ENCODE assay signal across 20 cellular contexts in genomic region chr1:16927711-16928485, GRCh38. TPM values are rescaled to one million over a fixed set of nuclear protein-coding genes. Genes with fewer than 3 reads are reported as not detected.
DNase-seq lines count a peak whose midpoint lies in the region; ATAC-seq and TF ChIP-seq lines count a peak whose summit lies in the region.
"Had no signal": no experiment of that assay in that cellular context is flagged by ENCODE, and none has a peak within 500 bp of the region (broad histone marks: within the 10 kb centered on the region; RNA-seq: fewer than 3 reads in every experiment).

No MANE protein-coding gene starts in this region.

- peak; percentile 86 for ATAC-seq in activated CD8-positive, alpha-beta T cell treated with anti-CD3 and anti-CD28 coated beads for 36 hours
- ATAC-seq in activated CD8-positive, alpha-beta T cell treated with anti-CD3 and anti-CD28 coated beads, Interleukin-2, amount 10 ng/mL, durations not matched to agents 7 days and 5 days: no peak
- peak; percentile 32 for ATAC-seq in effector memory CD8-positive, alpha-beta T cell (replicated peaks)
- no peak for ATAC-seq in HG02588 (IDR thresholded peaks at IDR 0.05; ENCODE audit: unreplicated experiment)
- ATAC-seq: gastrocnemius medialis had no signal

- no peak overlapping the region for H2BK5ac ChIP-seq in trophoblast cell (ENCODE audit: low read depth, low read length, poor library complexity)

- H2AK5ac ChIP-seq in trophoblast cell (ENCODE audit: low read length): no peak overlapping the region

- no peak for TF ChIP-seq CTCF in activated CD8-positive, alpha-beta T cell treated with anti-CD3 and anti-CD28 coated beads for 36 hours (IDR thresholded peaks at IDR 0.05)
- TF ChIP-seq CTCF in GM13976 (IDR thresholded peaks at IDR 0.05; ENCODE audit: borderline replicate concordance, control extremely low read depth, extremely low read depth, insufficient read depth, missing control alignments) (no peak), osteocyte (IDR thresholded peaks at IDR 0.05) (no peak)

- no peak overlapping the region for H2AFZ ChIP-seq in trophoblast cell (ENCODE audit: insufficient read depth, low read length, poor library complexity)

- H3K4me3 ChIP-seq in trophoblast cell (ENCODE audit: low read depth, low read length): no peak overlapping the region
- H3K4me3 ChIP-seq: gastrocnemius medialis, prostate gland, SJSA1, spleen had no signal

- no peak overlapping the region for H4K91ac ChIP-seq in trophoblast cell (ENCODE audit: low read depth, low read length)

- no peak overlapping the region for H4K12ac ChIP-seq in trophoblast cell (ENCODE audit: low read depth, low read length)

- H3K27ac Mint-ChIP-seq in activated CD8-positive, alpha-beta T cell treated with anti-CD3 and anti-CD28 coated beads for 36 hours: no peak overlapping the region
- H3K27ac Mint-ChIP-seq in activated CD8-positive, alpha-beta T cell treated with anti-CD3 and anti-CD28 coated beads, Interleukin-2, amount 10 ng/mL, durations not matched to agents 7 days and 5 days: no peak overlapping the region
- H3K27ac Mint-ChIP-seq in effector memory CD8-positive, alpha-beta T cell: peak overlapping the region in 1 of 2 donors; percentile 90
- peak overlapping the region; percentile 14 for H3K27ac Mint-ChIP-seq in osteocyte (ENCODE audit: unreplicated experiment)
- H3K27ac Mint-ChIP-seq: activated CD4-positive, alpha-beta T cell treated with anti-CD3 and anti-CD28 coated beads, Interleukin-2, amount 10 ng/mL, durations not matched to agents 7 days and 5 days; activated naive CD8-positive, alpha-beta T cell had no signal

- intact Hi-C loops in activated CD8-positive, alpha-beta T cell treated with anti-CD3 and anti-CD28 coated beads for 36 hours (cut with micrococcal nuclease): no loop called here

- in situ Hi-C loops in GM13976 (cut with MboI; ENCODE audit: low sequenced_read_pairs, unreplicated experiment): no loop called here

- H2BK120ac ChIP-seq in trophoblast cell (ENCODE audit: insufficient read depth, low read length, poor library complexity): no peak overlapping the region

- CTCF ChIA-PET in activated CD8-positive, alpha-beta T cell treated with anti-CD3 and anti-CD28 coated beads for 36 hours (lab: Charles Lee): interaction anchor here (1.3 kb wide), 1 partner anchor 32 kb away, joined by 3 read pairs; no protein-coding TSS in a partner anchor
- CTCF ChIA-PET in activated CD8-positive, alpha-beta T cell treated with anti-CD3 and anti-CD28 coated beads, Interleukin-2, amount 10 ng/mL, durations not matched to agents 7 days and 5 days (lab: Charles Lee): no interaction called here

- peaks cover 5% of the 10 kb centered on the region for H3K9me3 ChIP-seq in trophoblast cell (ENCODE audit: insufficient read depth, low read depth, low read length)
- H3K9me3 ChIP-seq: gastrocnemius medialis, prostate gland, SJSA1, spleen had no signal

- no peak overlapping the region for H3K4me2 ChIP-seq in trophoblast cell (ENCODE audit: low read length)

- H3K27me3 ChIP-seq in trophoblast cell (ENCODE audit: insufficient read depth, low read length): no peaks in the 10 kb centered on the region
- H3K27me3 ChIP-seq: brain microvascular endothelial cell, gastrocnemius medialis, SJSA1 had no signal

- POLR2A ChIA-PET in activated CD8-positive, alpha-beta T cell treated with anti-CD3 and anti-CD28 coated beads for 36 hours (lab: Charles Lee): interaction anchor here (1.0 kb wide), 1 partner anchor 22 kb away, joined by 3 read pairs; no protein-coding TSS in a partner anchor
- POLR2A ChIA-PET in activated CD8-positive, alpha-beta T cell treated with anti-CD3 and anti-CD28 coated beads, Interleukin-2, amount 10 ng/mL, durations not matched to agents 7 days and 5 days (lab: Charles Lee): no interaction called here

- no peaks in the 10 kb centered on the region for H3K79me1 ChIP-seq in trophoblast cell (ENCODE audit: low read length)

- no CpG with 5 or more reads among the region's 13 CpGs for WGBS in trophoblast cell (ENCODE audit: extremely low coverage, insufficient coverage, insufficient read length)

- peaks cover 17% of the 10 kb centered on the region for H3K4me1 Mint-ChIP-seq in activated CD8-positive, alpha-beta T cell treated with anti-CD3 and anti-CD28 coated beads for 36 hours (ENCODE audit: low read depth)
- H3K4me1 Mint-ChIP-seq in activated CD8-positive, alpha-beta T cell treated with anti-CD3 and anti-CD28 coated beads, Interleukin-2, amount 10 ng/mL, durations not matched to agents 7 days and 5 days (ENCODE audit: low read depth): peaks cover 12% of the 10 kb centered on the region
- peaks cover 19 to 34% of the 10 kb centered on the region in 2 donors for H3K4me1 Mint-ChIP-seq in effector memory CD8-positive, alpha-beta T cell (ENCODE audit: low read depth in 2 of 2)
- peaks cover 13% of the 10 kb centered on the region for H3K4me1 Mint-ChIP-seq in osteocyte (ENCODE audit: unreplicated experiment)

- H3K36me3 ChIP-seq in trophoblast cell (ENCODE audit: control insufficient read depth in 1 of 2, insufficient read depth in 2 of 2, low read length in 2 of 2): peaks cover 0 to 2% of the 10 kb centered on the region in 2 experiments
- H3K36me3 ChIP-seq: brain microvascular endothelial cell, prostate gland had no signal

- H2BK12ac ChIP-seq in trophoblast cell (ENCODE audit: low read length): no peak overlapping the region

- H3K27ac ChIP-seq in trophoblast cell (ENCODE audit: low read depth, low read length): no peak overlapping the region
- H3K27ac ChIP-seq: brain microvascular endothelial cell, gastrocnemius medialis, prostate gland, SJSA1, spleen had no signal

- peak; percentile 16 for DNase-seq in activated CD8-positive, alpha-beta T cell treated with anti-CD3 and anti-CD28 coated beads for 36 hours
- no peak for DNase-seq in activated CD8-positive, alpha-beta T cell treated with anti-CD3 and anti-CD28 coated beads, Interleukin-2, amount 10 ng/mL, durations not matched to agents 7 days and 5 days
- DNase-seq in GM13976 (ENCODE audit: low spot score): peak; percentile 58
- DNase-seq in effector memory CD8-positive, alpha-beta T cell: no peak
- DNase-seq in osteocyte (ENCODE audit: extremely low spot score, unreplicated experiment): no peak
- no peak for DNase-seq in trophoblast cell
- DNase-seq in NCI-H345 (lab: John Stamatoyannopoulos, UW): no peak
- DNase-seq: activated CD4-positive, alpha-beta T cell treated with anti-CD3 and anti-CD28 coated beads, Interleukin-2, amount 10 ng/mL, durations not matched to agents 7 days and 5 days; brain microvascular endothelial cell; CD8-positive, alpha-beta memory T cell; dermis blood vessel endothelial cell; erythroblast; gastrocnemius medialis; NCI-H526; spleen had no signal

- no peaks in the 10 kb centered on the region for H3K79me2 ChIP-seq in trophoblast cell (ENCODE audit: control insufficient read depth, insufficient read depth, low read length, poor library complexity)

- H3K23ac ChIP-seq in trophoblast cell (ENCODE audit: low read length): no peak overlapping the region

- H4K8ac ChIP-seq in trophoblast cell (ENCODE audit: low read depth, low read length): no peak overlapping the region

- no peak overlapping the region for H3K9ac ChIP-seq in trophoblast cell (ENCODE audit: low read length)

- H3K4me1 ChIP-seq in trophoblast cell (ENCODE audit: control insufficient read depth in 1 of 2, insufficient read depth in 2 of 2, low read length in 2 of 2): no peaks in the 10 kb centered on the region
- H3K4me1 ChIP-seq: gastrocnemius medialis, prostate gland, SJSA1, spleen had no signal

- H3K4me3 Mint-ChIP-seq in activated CD8-positive, alpha-beta T cell treated with anti-CD3 and anti-CD28 coated beads for 36 hours: no peak overlapping the region
- no peak overlapping the region for H3K4me3 Mint-ChIP-seq in activated CD8-positive, alpha-beta T cell treated with anti-CD3 and anti-CD28 coated beads, Interleukin-2, amount 10 ng/mL, durations not matched to agents 7 days and 5 days
- H3K4me3 Mint-ChIP-seq in effector memory CD8-positive, alpha-beta T cell: no peak overlapping the region
- H3K4me3 Mint-ChIP-seq in osteocyte (ENCODE audit: unreplicated experiment): no peak overlapping the region
- H3K4me3 Mint-ChIP-seq: activated CD4-positive, alpha-beta T cell treated with anti-CD3 and anti-CD28 coated beads, Interleukin-2, amount 10 ng/mL, durations not matched to agents 7 days and 5 days; activated naive CD8-positive, alpha-beta T cell; CD8-positive, alpha-beta memory T cell had no signal

- no peak overlapping the region for H3K4ac ChIP-seq in trophoblast cell (ENCODE audit: low read depth, low read length)

- peaks cover 4% of the 10 kb centered on the region for H3K36me3 Mint-ChIP-seq in activated CD8-positive, alpha-beta T cell treated with anti-CD3 and anti-CD28 coated beads for 36 hours (ENCODE audit: low read depth)
- H3K36me3 Mint-ChIP-seq in activated CD8-positive, alpha-beta T cell treated with anti-CD3 and anti-CD28 coated beads, Interleukin-2, amount 10 ng/mL, durations not matched to agents 7 days and 5 days (ENCODE audit: low read depth): no peaks in the 10 kb centered on the region
- peaks cover 15% of the 10 kb centered on the region for H3K36me3 Mint-ChIP-seq in effector memory CD8-positive, alpha-beta T cell (ENCODE audit: insufficient read depth)
- H3K36me3 Mint-ChIP-seq in osteocyte (ENCODE audit: unreplicated experiment): peaks cover 3% of the 10 kb centered on the region
- H3K36me3 Mint-ChIP-seq: activated naive CD8-positive, alpha-beta T cell had no signal

- H3K9me3 Mint-ChIP-seq in activated CD8-positive, alpha-beta T cell treated with anti-CD3 and anti-CD28 coated beads for 36 hours: no peaks in the 10 kb centered on the region
- H3K9me3 Mint-ChIP-seq in activated CD8-positive, alpha-beta T cell treated with anti-CD3 and anti-CD28 coated beads, Interleukin-2, amount 10 ng/mL, durations not matched to agents 7 days and 5 days (ENCODE audit: insufficient read depth): no peaks in the 10 kb centered on the region
- H3K9me3 Mint-ChIP-seq in effector memory CD8-positive, alpha-beta T cell: no peaks in the 10 kb centered on the region
- no peaks in the 10 kb centered on the region for H3K9me3 Mint-ChIP-seq in osteocyte (ENCODE audit: unreplicated experiment)
- H3K9me3 Mint-ChIP-seq: activated CD4-positive, alpha-beta T cell treated with anti-CD3 and anti-CD28 coated beads, Interleukin-2, amount 10 ng/mL, durations not matched to agents 7 days and 5 days; CD8-positive, alpha-beta memory T cell had no signal

- no peak overlapping the region for H3K14ac ChIP-seq in trophoblast cell (ENCODE audit: low read length)

- H3K18ac ChIP-seq in trophoblast cell (ENCODE audit: low read length): no peak overlapping the region

- H3K27me3 Mint-ChIP-seq in activated CD8-positive, alpha-beta T cell treated with anti-CD3 and anti-CD28 coated beads for 36 hours: no peaks in the 10 kb centered on the region
- H3K27me3 Mint-ChIP-seq in activated CD8-positive, alpha-beta T cell treated with anti-CD3 and anti-CD28 coated beads, Interleukin-2, amount 10 ng/mL, durations not matched to agents 7 days and 5 days (ENCODE audit: low read depth): no peaks in the 10 kb centered on the region
- H3K27me3 Mint-ChIP-seq in effector memory CD8-positive, alpha-beta T cell: no peaks in the 10 kb centered on the region
- no peaks in the 10 kb centered on the region for H3K27me3 Mint-ChIP-seq in osteocyte (ENCODE audit: unreplicated experiment)
- H3K27me3 Mint-ChIP-seq: activated CD4-positive, alpha-beta T cell treated with anti-CD3 and anti-CD28 coated beads, Interleukin-2, amount 10 ng/mL, durations not matched to agents 7 days and 5 days; activated naive CD8-positive, alpha-beta T cell; CD8-positive, alpha-beta memory T cell had no signal

RNA-seq across cellular contexts. Expression of gene CROCC, which starts 6.2 kb away (rescaled TPM):
- total RNA-seq in activated CD8-positive, alpha-beta T cell treated with anti-CD3 and anti-CD28 coated beads for 36 hours: 10 to 100 TPM; 27.7 to 28.5 TPM
- 10 to 100 TPM; 31.7 to 33.1 TPM for total RNA-seq in activated CD8-positive, alpha-beta T cell treated with anti-CD3 and anti-CD28 coated beads, Interleukin-2, amount 10 ng/mL, durations not matched to agents 7 days and 5 days
- 31.4 and 34.5 TPM in 2 replicates for total RNA-seq in osteocyte
- polyA plus RNA-seq in trophoblast cell (2013): 6.2 TPM in 2 replicates

RNA-seq across cellular contexts. Expression of gene RNU1-2, which starts 32.1 kb away (rescaled TPM):
- total RNA-seq in activated CD8-positive, alpha-beta T cell treated with anti-CD3 and anti-CD28 coated beads for 36 hours: 1,000 to 10,000 TPM in 1 of 2 experiments, 100 to 1,000 TPM in 1; 820 to 1,043 TPM
- 1,000 to 10,000 TPM; 1,730 to 2,232 TPM for total RNA-seq in activated CD8-positive, alpha-beta T cell treated with anti-CD3 and anti-CD28 coated beads, Interleukin-2, amount 10 ng/mL, durations not matched to agents 7 days and 5 days
- total RNA-seq in osteocyte: 2,650 and 2,859 TPM in 2 replicates
- not detected in 2 replicates for polyA plus RNA-seq in trophoblast cell (2013)
- polyA plus RNA-seq: CD8-positive, alpha-beta memory T cell; spleen had no signal

RNA-seq across cellular contexts. Expression of gene MFAP2, which starts 52.5 kb away (rescaled TPM):
- not detected for total RNA-seq in activated CD8-positive, alpha-beta T cell treated with anti-CD3 and anti-CD28 coated beads for 36 hours
- total RNA-seq in activated CD8-positive, alpha-beta T cell treated with anti-CD3 and anti-CD28 coated beads, Interleukin-2, amount 10 ng/mL, durations not matched to agents 7 days and 5 days: not detected
- total RNA-seq in osteocyte: 169 and 172 TPM in 2 replicates
- 174 and 178 TPM in 2 replicates for polyA plus RNA-seq in trophoblast cell (2013)
- total RNA-seq: activated CD4-positive, alpha-beta T cell treated with anti-CD3 and anti-CD28 coated beads, Interleukin-2, amount 10 ng/mL, durations not matched to agents 7 days and 5 days; CD8-positive, alpha-beta memory T cell; OCI-LY7 had no signal

Comparison
In these comparisons a context has a peak if more than half of its experiments do, and no peak if none do; other contexts are left out.
1. ATAC-seq: peak in activated CD8-positive, alpha-beta T cell treated with anti-CD3 and anti-CD28 coated beads for 36 hours (single experiment) and effector memory CD8-positive, alpha-beta T cell (single experiment); none in activated CD8-positive, alpha-beta T cell treated with anti-CD3 and anti-CD28 coated beads, Interleukin-2, amount 10 ng/mL, durations not matched to agents 7 days and 5 days (single experiment) and HG02588 (single experiment).
2. DNase-seq: peak in activated CD8-positive, alpha-beta T cell treated with anti-CD3 and anti-CD28 coated beads for 36 hours (single experiment) and GM13976 (single experiment); none in activated CD8-positive, alpha-beta T cell treated with anti-CD3 and anti-CD28 coated beads, Interleukin-2, amount 10 ng/mL, durations not matched to agents 7 days and 5 days (single experiment), effector memory CD8-positive, alpha-beta T cell (0 of 3), osteocyte (single experiment), trophoblast cell (0 of 2) and NCI-H345 (single experiment).
3. RNA of gene MFAP2, which starts 52.5 kb away (total RNA-seq): 169 to 172 TPM in osteocyte; not detected in activated CD8-positive, alpha-beta T cell treated with anti-CD3 and anti-CD28 coated beads, Interleukin-2, amount 10 ng/mL, durations not matched to agents 7 days and 5 days and not detected in activated CD8-positive, alpha-beta T cell treated with anti-CD3 and anti-CD28 coated beads for 36 hours; every median in the first group is over 100 times any median in the second.